Comparison of ENCODE assay signal across 1 cellular context in genomic region chr2:230416061-230416721, GRCh38.
A peak's percentile ranks its signal among the peaks of the same experiment; 100 is the strongest.
TF ChIP-seq lines count a peak whose summit lies in the region.

Gene SP100, plus strand, starts transcription at chr2:230416201. Its CDS starts 96 bp downstream, at chr2:230416297.

TF ChIP-seq in HepG2, 621 proteins besides CTCF, POLR2A, EP300 and RAD21 (continued from another document and continues in another):
- no peak for TF ChIP-seq PREB (CRISPR knock-in tag; IDR thresholded peaks at IDR 0.05)
- 0 out of 2 replicates have a peak, but pooled peaks have one; percentile 20 for TF ChIP-seq MIER3 (CRISPR knock-in tag; IDR thresholded peaks at IDR 0.05; ENCODE audit: borderline replicate concordance)
- TF ChIP-seq SOX5 (CRISPR knock-in tag; IDR thresholded peaks at IDR 0.05; ENCODE audit: borderline replicate concordance), result peak; percentile 20; the same call in 1 of the 2 replicates
- TF ChIP-seq TFDP1 (CRISPR knock-in tag; IDR thresholded peaks at IDR 0.05; ENCODE audit: borderline replicate concordance), result peak; percentile 56; the same call in 1 of the 2 replicates
- no peak; the same call in 1 of the 2 replicates for TF ChIP-seq ZIK1 (CRISPR knock-in tag; IDR thresholded peaks at IDR 0.05; ENCODE audit: borderline replicate concordance, low read depth)
- TF ChIP-seq NCOA1 (CRISPR knock-in tag; IDR thresholded peaks at IDR 0.05), result no peak
- peak; percentile 77; the same call in 1 of the 2 replicates for TF ChIP-seq MTERF4 (CRISPR knock-in tag; IDR thresholded peaks at IDR 0.05)
- no peak for TF ChIP-seq ATF7-NPFF (CRISPR knock-in tag; IDR thresholded peaks at IDR 0.05; ENCODE audit: low read depth)
- no peak for TF ChIP-seq ZNF24 (IDR thresholded peaks at IDR 0.05)
- no peak for TF ChIP-seq SMARCC2 (IDR thresholded peaks at IDR 0.05)
- TF ChIP-seq ELF4 (CRISPR knock-in tag; IDR thresholded peaks at IDR 0.05; ENCODE audit: borderline replicate concordance), result peak; percentile 74; the same call in 1 of the 2 replicates
- no peak for TF ChIP-seq MTF1 (CRISPR knock-in tag; IDR thresholded peaks at IDR 0.05)
- TF ChIP-seq HOXA5 (CRISPR knock-in tag; IDR thresholded peaks at IDR 0.05), result 0 out of 2 replicates have a peak, but pooled peaks have one; percentile 8
- TF ChIP-seq ZNF317 (CRISPR knock-in tag; IDR thresholded peaks at IDR 0.05), result 0 out of 2 replicates have a peak, but pooled peaks have one; percentile 37
- no peak for TF ChIP-seq PBX3 (CRISPR knock-in tag; IDR thresholded peaks at IDR 0.05; ENCODE audit: borderline replicate concordance)
- no peak for TF ChIP-seq NFE2L2 (IDR thresholded peaks at IDR 0.05; ENCODE audit: low read length)
- TF ChIP-seq ZNF18 (CRISPR knock-in tag; IDR thresholded peaks at IDR 0.05; ENCODE audit: insufficient replicate concordance), result no peak
- no peak for TF ChIP-seq NR2F6 (IDR thresholded peaks at IDR 0.05)
- TF ChIP-seq NR2F6 (CRISPR knock-in tag; IDR thresholded peaks at IDR 0.05), result peak; percentile 28; the same call in 1 of the 2 replicates
- TF ChIP-seq MEIS2 (CRISPR knock-in tag; IDR thresholded peaks at IDR 0.05), result peak; percentile 57; the same call in 1 of the 2 replicates
- TF ChIP-seq SP140L (CRISPR knock-in tag; IDR thresholded peaks at IDR 0.05; ENCODE audit: borderline replicate concordance), result no peak
- TF ChIP-seq KLF15 (CRISPR knock-in tag; IDR thresholded peaks at IDR 0.05; ENCODE audit: borderline replicate concordance), result no peak
- no peak for TF ChIP-seq ARNT (IDR thresholded peaks at IDR 0.05)
- TF ChIP-seq E2F2 (CRISPR knock-in tag; IDR thresholded peaks at IDR 0.05; ENCODE audit: borderline replicate concordance), result no peak
- peak; percentile 54; the same call in 1 of the 2 replicates for TF ChIP-seq ZBTB34 (CRISPR knock-in tag; IDR thresholded peaks at IDR 0.05)
- no peak for TF ChIP-seq TRIM24 (CRISPR knock-in tag; IDR thresholded peaks at IDR 0.05)
- no peak for TF ChIP-seq ZNF639 (CRISPR knock-in tag; conservative IDR thresholded peaks at IDR 0.05)
- no peak for TF ChIP-seq ZMAT5 (CRISPR knock-in tag; IDR thresholded peaks at IDR 0.05; ENCODE audit: borderline replicate concordance, low read depth)
- TF ChIP-seq ZBTB33 (CRISPR knock-in tag; IDR thresholded peaks at IDR 0.05), result no peak
- peak; percentile 95 for TF ChIP-seq ZNF292 (CRISPR knock-in tag; IDR thresholded peaks at IDR 0.05; ENCODE audit: borderline replicate concordance, low read depth)
- no peak for TF ChIP-seq ZBTB7A (CRISPR knock-in tag; IDR thresholded peaks at IDR 0.05)
- no peak for TF ChIP-seq ZKSCAN1 (IDR thresholded peaks at IDR 0.05; ENCODE audit: low read length)
- TF ChIP-seq KDM5B (CRISPR knock-in tag; IDR thresholded peaks at IDR 0.05; ENCODE audit: borderline replicate concordance), result peak; percentile 91; the same call in 1 of the 2 replicates
- TF ChIP-seq KLF12 (CRISPR knock-in tag; IDR thresholded peaks at IDR 0.05; ENCODE audit: borderline replicate concordance), result peak; percentile 76
- 0 out of 2 replicates have a peak, but pooled peaks have one; percentile 32 for TF ChIP-seq SIN3B (IDR thresholded peaks at IDR 0.05; ENCODE audit: low read length)
- no peak for TF ChIP-seq ZBED4 (CRISPR knock-in tag; IDR thresholded peaks at IDR 0.05; ENCODE audit: borderline replicate concordance)
- TF ChIP-seq IKZF5 (CRISPR knock-in tag; IDR thresholded peaks at IDR 0.05), result peak; percentile 84
- no peak for TF ChIP-seq HOXA9 (CRISPR knock-in tag; IDR thresholded peaks at IDR 0.05; ENCODE audit: borderline replicate concordance)
- no peak for TF ChIP-seq ZNF367 (CRISPR knock-in tag; IDR thresholded peaks at IDR 0.05; ENCODE audit: borderline replicate concordance)
- peak; percentile 30; the same call in 1 of the 2 replicates for TF ChIP-seq ARHGAP35 (CRISPR knock-in tag; IDR thresholded peaks at IDR 0.05; ENCODE audit: borderline replicate concordance)
- TF ChIP-seq ATF3 (CRISPR knock-in tag; IDR thresholded peaks at IDR 0.05), result no peak; the same call in none of the 2 replicates
- TF ChIP-seq GFI1 (CRISPR knock-in tag; IDR thresholded peaks at IDR 0.05; ENCODE audit: borderline replicate concordance), result peak; percentile 61; the same call in 1 of the 2 replicates
- TF ChIP-seq HNRNPH1 (optimal IDR thresholded peaks at IDR 0.05; ENCODE audit: low read depth, low read length), result no peak
